12 cellular contexts compared by ENCODE assay signal in genomic region chr6:113120214-113120576, GRCh38.
A peak's percentile ranks its signal among the peaks of the same experiment; 100 is the strongest.
DNase-seq lines count a peak whose midpoint lies in the region; FAIRE-seq and TF ChIP-seq lines count a peak whose summit lies in the region.
"Had no signal": no experiment of that assay in that cellular context is flagged by ENCODE, and none has a peak within 500 bp of the region (broad histone marks: within the 10 kb centered on the region; RNA-seq: fewer than 3 reads in every experiment).

No MANE protein-coding gene starts in this region.

- TF ChIP-seq CTCF in AG04450 (IDR thresholded peaks at IDR 0.05; ENCODE audit: low read depth, low read length) = no peak
- TF ChIP-seq CTCF in kidney epithelial cell (IDR thresholded peaks at IDR 0.05; ENCODE audit: insufficient read depth, low read length, poor library complexity, severe bottlenecking) = no peak

- H3K9me3 Mint-ChIP-seq in activated naive CD4-positive, alpha-beta T cell treated with anti-CD3 and anti-CD28 coated beads for 36 hours = peaks cover 11% of the 10 kb centered on the region

- no peaks in the 10 kb centered on the region for H3K4me1 Mint-ChIP-seq in activated naive CD4-positive, alpha-beta T cell treated with anti-CD3 and anti-CD28 coated beads for 36 hours (ENCODE audit: low read depth)
- H3K4me1 Mint-ChIP-seq: stimulated activated naive B cell treated with anti-CD40 and anti-IgM and Interleukin-4, amounts not matched to agents 10 μg/mL and 1 μg/mL and 100 μg/mL, for 72 hours; T-cell had no signal

- POLR2A ChIA-PET in AG04450 (lab: Yijun Ruan, JAX) = interaction anchor here (1.0 to 1.4 kb wide), 2 partner anchors 73 to 252 kb away, joined by 3 read pairs; no protein-coding TSS in a partner anchor

- no peaks in the 10 kb centered on the region for H3K27me3 Mint-ChIP-seq in activated naive CD4-positive, alpha-beta T cell treated with anti-CD3 and anti-CD28 coated beads for 36 hours (ENCODE audit: low read depth)
- H3K27me3 Mint-ChIP-seq: stimulated activated naive B cell treated with anti-CD40 and anti-IgM and Interleukin-4, amounts not matched to agents 10 μg/mL and 1 μg/mL and 100 μg/mL, for 72 hours; T-cell had no signal

- H3K27me3 ChIP-seq in AG04450 (ENCODE audit: control insufficient read depth, insufficient read depth, low read length) = no peaks in the 10 kb centered on the region
- no peaks in the 10 kb centered on the region for H3K27me3 ChIP-seq in kidney epithelial cell (ENCODE audit: control insufficient read depth, insufficient read depth, low read length)
- H3K27me3 ChIP-seq: dorsolateral prefrontal cortex had no signal

- H3K4me3 Mint-ChIP-seq in activated naive CD4-positive, alpha-beta T cell treated with anti-CD3 and anti-CD28 coated beads for 36 hours = no peak overlapping the region
- H3K4me3 Mint-ChIP-seq: stimulated activated naive B cell treated with anti-CD40 and anti-IgM and Interleukin-4, amounts not matched to agents 10 μg/mL and 1 μg/mL and 100 μg/mL, for 72 hours; T-cell had no signal

- no peak overlapping the region for H3K27ac Mint-ChIP-seq in activated naive CD4-positive, alpha-beta T cell treated with anti-CD3 and anti-CD28 coated beads for 36 hours
- H3K27ac Mint-ChIP-seq: stimulated activated naive B cell treated with anti-CD40 and anti-IgM and Interleukin-4, amounts not matched to agents 10 μg/mL and 1 μg/mL and 100 μg/mL, for 72 hours; T-cell had no signal

- intact Hi-C loops in activated naive CD4-positive, alpha-beta T cell treated with anti-CD3 and anti-CD28 coated beads for 36 hours (cut with micrococcal nuclease) = no loop called here

- H3K36me3 ChIP-seq in kidney epithelial cell (ENCODE audit: control insufficient read depth, insufficient read depth, low read length) = no peaks in the 10 kb centered on the region

- no peaks in the 10 kb centered on the region for H3K36me3 Mint-ChIP-seq in activated naive CD4-positive, alpha-beta T cell treated with anti-CD3 and anti-CD28 coated beads for 36 hours (ENCODE audit: low read depth)
- H3K36me3 Mint-ChIP-seq: stimulated activated naive B cell treated with anti-CD40 and anti-IgM and Interleukin-4, amounts not matched to agents 10 μg/mL and 1 μg/mL and 100 μg/mL, for 72 hours; T-cell had no signal

- DNase-seq in AG04450 (ENCODE audit: low read depth, low spot score) (peak; percentile 70), LHCN-M2 (ENCODE audit: low read depth) (peak; percentile 96), amniotic stem cell (lab: John Stamatoyannopoulos, UW) (peak; percentile 58), kidney epithelial cell (ENCODE audit: low read depth) (peak; percentile 83), frontal cortex (ENCODE audit: low spot score in 2 of 2) (no peak), NCI-H2196 treated with DMSO at 0.1 percent for 48 hours (lab: John Stamatoyannopoulos, UW; ENCODE audit: unreplicated experiment) (no peak)
- DNase-seq in activated naive CD4-positive, alpha-beta T cell treated with anti-CD3 and anti-CD28 coated beads for 36 hours = no peak
- no peak for DNase-seq in stimulated activated naive CD4-positive, alpha-beta T cell treated with Interleukin-2 at 50 U/mL for 16 hours (lab: John Stamatoyannopoulos, UW)
- DNase-seq: dorsolateral prefrontal cortex; stimulated activated naive B cell treated with anti-CD40 and anti-IgM and Interleukin-4, amounts not matched to agents 10 μg/mL and 1 μg/mL and 100 μg/mL, for 72 hours; T-cell had no signal

- CTCF ChIA-PET in AG04450 (lab: Charles Lee) = interaction anchor here (0.6 kb wide), 1 partner anchor 256 kb away, joined by 6 read pairs; no protein-coding TSS in a partner anchor
- CTCF ChIA-PET in activated naive CD4-positive, alpha-beta T cell treated with anti-CD3 and anti-CD28 coated beads for 36 hours (lab: Charles Lee) = no interaction called here

- H3K4me3 ChIP-seq in AG04450 (ENCODE audit: low read depth, low read length) (no peak overlapping the region), kidney epithelial cell (ENCODE audit: low read depth, low read length) (no peak overlapping the region)
- H3K4me3 ChIP-seq: dorsolateral prefrontal cortex, skin epidermis had no signal

- H3K9me3 ChIP-seq in AG04450 (ENCODE audit: control insufficient read depth, insufficient read depth, low read length) = no peaks in the 10 kb centered on the region

- FAIRE-seq in frontal cortex (lab: Jason Lieb, UNC) = no peak

- no peak overlapping the region for H3K27ac ChIP-seq in AG04450 (ENCODE audit: low read depth, low read length)
- H3K27ac ChIP-seq: dorsolateral prefrontal cortex had no signal

Comparison
In these comparisons a context has a peak if more than half of its experiments do, and no peak if none do; other contexts are left out.
1. DNase-seq: peak in AG04450 (single experiment), LHCN-M2 (single experiment), amniotic stem cell (single experiment) and kidney epithelial cell (single experiment); none in frontal cortex (0 of 2), activated naive CD4-positive, alpha-beta T cell treated with anti-CD3 and anti-CD28 coated beads for 36 hours (single experiment), NCI-H2196 treated with DMSO at 0.1 percent for 48 hours (single experiment) and stimulated activated naive CD4-positive, alpha-beta T cell treated with Interleukin-2 at 50 U/mL for 16 hours (single experiment).